ENCODE assay signal across 16 cellular contexts in genomic region chr17:32302037-32302436, GRCh38. TPM values are rescaled to one million over a fixed set of nuclear protein-coding genes. Genes with fewer than 3 reads are reported as not detected.
DNase-seq lines count a peak whose midpoint lies in the region; TF ChIP-seq lines count a peak whose summit lies in the region.
"Had no signal": no experiment of that assay in that cellular context is flagged by ENCODE, and none has a peak within 500 bp of the region (broad histone marks: within the 10 kb centered on the region; RNA-seq: fewer than 3 reads in every experiment).

No MANE protein-coding gene starts in this region.

- intact Hi-C loops in tibial artery (cut with DNase I; ENCODE audit: low total_unique reads), result no loop called here

- H3K4me3 Mint-ChIP-seq in endodermal cell, result no peak overlapping the region
- H3K4me3 Mint-ChIP-seq in immature natural killer cell, result no peak overlapping the region
- H3K4me3 Mint-ChIP-seq: CD4-positive, CD25-positive, alpha-beta regulatory T cell; IgD-negative memory B cell had no signal

- H3K4me1 Mint-ChIP-seq in endodermal cell, result peaks cover 37% of the 10 kb centered on the region
- no peaks in the 10 kb centered on the region for H3K4me1 Mint-ChIP-seq in immature natural killer cell
- H3K4me1 Mint-ChIP-seq: CD4-positive, CD25-positive, alpha-beta regulatory T cell; IgD-negative memory B cell had no signal

- H3K36me3 Mint-ChIP-seq in endodermal cell (ENCODE audit: low read depth) (no peaks in the 10 kb centered on the region), immature natural killer cell (no peaks in the 10 kb centered on the region)
- H3K36me3 Mint-ChIP-seq: CD4-positive, CD25-positive, alpha-beta regulatory T cell had no signal

- H3K36me3 ChIP-seq in endodermal cell (ENCODE audit: control insufficient read depth, insufficient read depth, low read length) (no peaks in the 10 kb centered on the region), tibial artery (no peaks in the 10 kb centered on the region)

- H3K4me3 ChIP-seq in endodermal cell (ENCODE audit: low read length) (no peak overlapping the region), tibial artery (no peak overlapping the region)

- no peaks in the 10 kb centered on the region for H3K9me3 Mint-ChIP-seq in endodermal cell
- H3K9me3 Mint-ChIP-seq in immature natural killer cell, result no peaks in the 10 kb centered on the region
- H3K9me3 Mint-ChIP-seq: IgD-negative memory B cell had no signal

- H3K4me1 ChIP-seq in endodermal cell (ENCODE audit: control insufficient read depth, insufficient read depth, low read length), result peaks cover 5% of the 10 kb centered on the region
- H3K4me1 ChIP-seq in tibial artery, result no peaks in the 10 kb centered on the region

- H3K9me3 ChIP-seq in endodermal cell (ENCODE audit: control insufficient read depth, low read length) (no peaks in the 10 kb centered on the region), tibial artery (no peaks in the 10 kb centered on the region)

- peak overlapping the region; percentile 37 for H3K27ac Mint-ChIP-seq in endodermal cell
- no peak overlapping the region for H3K27ac Mint-ChIP-seq in immature natural killer cell
- H3K27ac Mint-ChIP-seq: CD4-positive, CD25-positive, alpha-beta regulatory T cell; IgD-negative memory B cell had no signal

- H3K27me3 Mint-ChIP-seq in endodermal cell (ENCODE audit: insufficient read depth) (no peaks in the 10 kb centered on the region), immature natural killer cell (ENCODE audit: low read depth in 3 of 3) (peaks cover 0 to 5% (median 3%) of the 10 kb centered on the region in 3 donors)
- H3K27me3 Mint-ChIP-seq: CD4-positive, CD25-positive, alpha-beta regulatory T cell had no signal

- TF ChIP-seq CTCF in endodermal cell (conservative IDR thresholded peaks at IDR 0.05) (no peak), tibial artery (IDR thresholded peaks at IDR 0.05) (no peak)

- no peak overlapping the region for H3K27ac ChIP-seq in endodermal cell (ENCODE audit: low read depth, low read length)
- H3K27ac ChIP-seq in tibial artery, result no peak overlapping the region

- WGBS in endodermal cell (ENCODE audit: insufficient coverage in 1 of 2, insufficient read length in 1 of 2), 2 experiments, result 80 to 90% methylated on average over 2 to 4 of the region's 4 CpGs

- H3K27me3 ChIP-seq in endodermal cell (ENCODE audit: control insufficient read depth, insufficient read depth, low read length, poor library complexity, severe bottlenecking) (no peaks in the 10 kb centered on the region), tibial artery (no peaks in the 10 kb centered on the region)

- no peak overlapping the region for H3K9ac ChIP-seq in endodermal cell (ENCODE audit: extremely low read depth, low read length, poor library complexity, severe bottlenecking)

- DNase-seq in COR-L47 (lab: John Stamatoyannopoulos, UW) (peak; percentile 24), DMS53 treated with DMSO at 0.1 percent for 48 hours (lab: John Stamatoyannopoulos, UW; ENCODE audit: unreplicated experiment) (peak; percentile 56), NCI-H146 (lab: John Stamatoyannopoulos, UW) (peak; percentile 43), endodermal cell (no peak), NCI-H524 treated with DMSO at 0.1 percent for 48 hours (lab: John Stamatoyannopoulos, UW) (no peak), tibial artery (no peak), immature natural killer cell (no peak)
- DNase-seq: CD4-positive, CD25-positive, alpha-beta regulatory T cell; DMS 273 treated with DMSO at 0.1 percent for 48 hours; H7; MV-4-11; NCI-H1105 treated with DMSO at 0.1 percent for 48 hours; NCI-H1694 treated with DMSO at 0.1 percent for 48 hours; NCI-H82; T-helper 9 cell had no signal

RNA-seq across cellular contexts. Expression of gene RHBDL3, which starts 36.4 kb away (rescaled TPM):
- total RNA-seq in endodermal cell, result 1 to 10 TPM in 1 of 2 donors, under 1 TPM in 1; 0.35 to 1.4 TPM
- polyA plus RNA-seq in endodermal cell (2013, experiment 1 of 2), result 17.1 TPM
- 11.5 TPM for polyA plus RNA-seq in endodermal cell (2013, experiment 2 of 2)
- polyA plus RNA-seq in immature natural killer cell, result not detected
- total RNA-seq: CD4-positive, CD25-positive, alpha-beta regulatory T cell had no signal
- polyA plus RNA-seq: CD4-positive, CD25-positive, alpha-beta regulatory T cell; IgD-negative memory B cell had no signal

RNA-seq across cellular contexts. Expression of gene C17orf75, which starts 39.9 kb away (rescaled TPM):
- 10 to 100 TPM; 33.7 to 52.2 TPM for total RNA-seq in endodermal cell
- polyA plus RNA-seq in endodermal cell (2013, experiment 1 of 2), result 55.9 TPM
- 43.6 TPM for polyA plus RNA-seq in endodermal cell (2013, experiment 2 of 2)
- 10 to 100 TPM in 2 of 3 donors, 1 to 10 TPM in 1; 9.8 to 18.5 (median 12.0) TPM for polyA plus RNA-seq in immature natural killer cell

RNA-seq across cellular contexts. Expression of gene ZNF207, which starts 47.9 kb away (rescaled TPM):
- 100 to 1,000 TPM; 234 to 255 TPM for total RNA-seq in endodermal cell
- 230 TPM for polyA plus RNA-seq in endodermal cell (2013, experiment 1 of 2)
- polyA plus RNA-seq in endodermal cell (2013, experiment 2 of 2), result 217 TPM
- 100 to 1,000 TPM; 155 to 223 (median 221) TPM for polyA plus RNA-seq in immature natural killer cell

Comparison
In these comparisons a context has a peak if more than half of its experiments do, and no peak if none do; other contexts are left out.
1. DNase-seq: peak in COR-L47 (single experiment), DMS53 treated with DMSO at 0.1 percent for 48 hours (single experiment) and NCI-H146 (single experiment); none in endodermal cell (single experiment), NCI-H524 treated with DMSO at 0.1 percent for 48 hours (single experiment), tibial artery (0 of 2) and immature natural killer cell (0 of 3).